ENCODE assay signal across 7 cellular contexts in genomic region chr17:29725408-29725807, GRCh38.
A peak's percentile ranks its signal among the peaks of the same experiment; 100 is the strongest.
DNase-seq lines count a peak whose midpoint lies in the region; ATAC-seq and TF ChIP-seq lines count a peak whose summit lies in the region.
"Not testable (repeated sequence)": the region's sequence is repeated elsewhere in the genome, so short reads cannot be mapped to it uniquely, and the experiment has no call there.

No MANE protein-coding gene starts in this region.

- H3K9me3 ChIP-seq in CD4-positive, alpha-beta memory T cell (ENCODE audit: control insufficient read depth in 1 of 2, low read length in 2 of 2); RWPE2 (ENCODE audit: severe bottlenecking): not testable (repeated sequence)

- ATAC-seq in RWPE2 (ENCODE audit: low read depth); effector memory CD8-positive, alpha-beta T cell (replicated peaks); naive thymus-derived CD8-positive, alpha-beta T cell; stimulated activated memory B cell treated with anti-CD40 and anti-IgM and Interleukin-4, amounts not matched to agents 10 μg/mL and 1 μg/mL and 100 μg/mL, for 72 hours: not testable (repeated sequence)

- not testable (repeated sequence) for DNase-seq in CD4-positive, alpha-beta memory T cell; RWPE2 (ENCODE audit: low spot score); activated CD4-positive, alpha-beta T cell treated with anti-CD3 and anti-CD28 coated beads, Interleukin-2, amount 10 ng/mL, durations not matched to agents 7 days and 5 days; effector memory CD8-positive, alpha-beta T cell; naive thymus-derived CD8-positive, alpha-beta T cell

- H3K4me1 Mint-ChIP-seq in CD4-positive, alpha-beta memory T cell = peaks cover 64 to 85% (median 77%) of the 10 kb centered on the region in 4 donors
- peaks cover 73% of the 10 kb centered on the region for H3K4me1 Mint-ChIP-seq in activated CD4-positive, alpha-beta T cell treated with anti-CD3 and anti-CD28 coated beads, Interleukin-2, amount 10 ng/mL, durations not matched to agents 7 days and 5 days
- H3K4me1 Mint-ChIP-seq in activated naive CD4-positive, alpha-beta T cell treated with anti-CD3 and anti-CD28 coated beads, Interleukin-2, amount 50 U/mL, for 24 hours = peaks cover 85% of the 10 kb centered on the region
- H3K4me1 Mint-ChIP-seq in effector memory CD8-positive, alpha-beta T cell (ENCODE audit: low read depth in 2 of 2) = peaks cover 67 to 83% of the 10 kb centered on the region in 2 donors
- H3K4me1 Mint-ChIP-seq in naive thymus-derived CD8-positive, alpha-beta T cell = peaks cover 53 to 92% (median 87%) of the 10 kb centered on the region in 4 donors
- peaks cover 86% of the 10 kb centered on the region for H3K4me1 Mint-ChIP-seq in stimulated activated memory B cell treated with anti-CD40 and anti-IgM and Interleukin-4, amounts not matched to agents 10 μg/mL and 1 μg/mL and 100 μg/mL, for 72 hours

- not testable (repeated sequence) for H3K4me3 ChIP-seq in CD4-positive, alpha-beta memory T cell (ENCODE audit: low read length in 2 of 2); RWPE2 (ENCODE audit: severe bottlenecking)

- CTCF ChIA-PET in CD4-positive, alpha-beta memory T cell (lab: Charles Lee; ENCODE audit: partially characterized antibody) = interaction anchor here (0.9 kb wide), 1 partner anchor 54 kb away, joined by 3 read pairs; no protein-coding TSS in a partner anchor
- CTCF ChIA-PET in activated CD4-positive, alpha-beta T cell treated with anti-CD3 and anti-CD28 coated beads, Interleukin-2, amount 10 ng/mL, durations not matched to agents 7 days and 5 days (lab: Charles Lee) = not testable (repeated sequence)

- not testable (repeated sequence) for H3K27ac ChIP-seq in CD4-positive, alpha-beta memory T cell (ENCODE audit: low read depth, low read length)
- H3K27ac ChIP-seq in RWPE2 (ENCODE audit: poor library complexity, severe bottlenecking) = peak overlapping the region; percentile 92

- intact Hi-C loops in CD4-positive, alpha-beta memory T cell (cut with micrococcal nuclease) = not testable (repeated sequence)

- H3K36me3 Mint-ChIP-seq in CD4-positive, alpha-beta memory T cell = peaks cover 10 to 21% of the 10 kb centered on the region in 2 donors
- peaks cover 42% of the 10 kb centered on the region for H3K36me3 Mint-ChIP-seq in activated CD4-positive, alpha-beta T cell treated with anti-CD3 and anti-CD28 coated beads, Interleukin-2, amount 10 ng/mL, durations not matched to agents 7 days and 5 days (ENCODE audit: low read depth)
- H3K36me3 Mint-ChIP-seq in activated naive CD4-positive, alpha-beta T cell treated with anti-CD3 and anti-CD28 coated beads, Interleukin-2, amount 50 U/mL, for 24 hours = peaks cover 16% of the 10 kb centered on the region
- not testable (repeated sequence) for H3K36me3 Mint-ChIP-seq in effector memory CD8-positive, alpha-beta T cell (ENCODE audit: insufficient read depth)
- H3K36me3 Mint-ChIP-seq in naive thymus-derived CD8-positive, alpha-beta T cell = peaks cover 0 to 18% (median 16%) of the 10 kb centered on the region in 3 donors
- peaks cover 39% of the 10 kb centered on the region for H3K36me3 Mint-ChIP-seq in stimulated activated memory B cell treated with anti-CD40 and anti-IgM and Interleukin-4, amounts not matched to agents 10 μg/mL and 1 μg/mL and 100 μg/mL, for 72 hours

- H3K9me3 Mint-ChIP-seq in CD4-positive, alpha-beta memory T cell; activated CD4-positive, alpha-beta T cell treated with anti-CD3 and anti-CD28 coated beads, Interleukin-2, amount 10 ng/mL, durations not matched to agents 7 days and 5 days; activated naive CD4-positive, alpha-beta T cell treated with anti-CD3 and anti-CD28 coated beads, Interleukin-2, amount 50 U/mL, for 24 hours; effector memory CD8-positive, alpha-beta T cell: not testable (repeated sequence)
- peaks cover 0 to 13% (median 0%) of the 10 kb centered on the region in 9 donors for H3K9me3 Mint-ChIP-seq in naive thymus-derived CD8-positive, alpha-beta T cell
- H3K9me3 Mint-ChIP-seq in stimulated activated memory B cell treated with anti-CD40 and anti-IgM and Interleukin-4, amounts not matched to agents 10 μg/mL and 1 μg/mL and 100 μg/mL, for 72 hours = peaks cover 10% of the 10 kb centered on the region

- POLR2A ChIA-PET in CD4-positive, alpha-beta memory T cell (lab: Charles Lee; ENCODE audit: partially characterized antibody) = interaction anchor here (4.0 kb wide), 1 partner anchor 35 kb away, joined by 55 read pairs; no protein-coding TSS in a partner anchor
- POLR2A ChIA-PET in activated CD4-positive, alpha-beta T cell treated with anti-CD3 and anti-CD28 coated beads, Interleukin-2, amount 10 ng/mL, durations not matched to agents 7 days and 5 days (lab: Charles Lee) = not testable (repeated sequence)
- POLR2A ChIA-PET in naive thymus-derived CD8-positive, alpha-beta T cell (lab: Charles Lee) = interaction anchor here (0.7 to 4.9 kb wide), 4 partner anchors 13 to 36 kb away, joined by 4 to 80 read pairs (median 48); no protein-coding TSS in a partner anchor

- H3K4me1 ChIP-seq in CD4-positive, alpha-beta memory T cell (ENCODE audit: insufficient read depth, low read length) = peaks cover 77% of the 10 kb centered on the region
- H3K4me1 ChIP-seq in RWPE2 (ENCODE audit: insufficient read depth, poor library complexity, severe bottlenecking) = peaks cover 18% of the 10 kb centered on the region

- peak overlapping the region in 5 of 8 donors; percentile 0 to 36 (median 27) for H3K4me3 Mint-ChIP-seq in CD4-positive, alpha-beta memory T cell
- H3K4me3 Mint-ChIP-seq in activated CD4-positive, alpha-beta T cell treated with anti-CD3 and anti-CD28 coated beads, Interleukin-2, amount 10 ng/mL, durations not matched to agents 7 days and 5 days; stimulated activated memory B cell treated with anti-CD40 and anti-IgM and Interleukin-4, amounts not matched to agents 10 μg/mL and 1 μg/mL and 100 μg/mL, for 72 hours: not testable (repeated sequence)
- peak overlapping the region; percentile 66 for H3K4me3 Mint-ChIP-seq in activated naive CD4-positive, alpha-beta T cell treated with anti-CD3 and anti-CD28 coated beads, Interleukin-2, amount 50 U/mL, for 24 hours
- peak overlapping the region; percentile 33 to 54 for H3K4me3 Mint-ChIP-seq in effector memory CD8-positive, alpha-beta T cell
- H3K4me3 Mint-ChIP-seq in naive thymus-derived CD8-positive, alpha-beta T cell = peak overlapping the region in 7 of 10 donors; percentile 25 to 74 (median 53)

- not testable (repeated sequence) for H3K27me3 ChIP-seq in CD4-positive, alpha-beta memory T cell (ENCODE audit: insufficient read depth, low read length); RWPE2 (ENCODE audit: insufficient read depth, poor library complexity, severe bottlenecking)

- TF ChIP-seq CTCF in RWPE2 (IDR thresholded peaks at IDR 0.05; ENCODE audit: poor library complexity, severe bottlenecking) = not testable (repeated sequence)

- H3K36me3 ChIP-seq in CD4-positive, alpha-beta memory T cell (ENCODE audit: insufficient read depth, low read length); RWPE2 (ENCODE audit: low read depth): not testable (repeated sequence)

- H3K27me3 Mint-ChIP-seq in CD4-positive, alpha-beta memory T cell; activated CD4-positive, alpha-beta T cell treated with anti-CD3 and anti-CD28 coated beads, Interleukin-2, amount 10 ng/mL, durations not matched to agents 7 days and 5 days; activated naive CD4-positive, alpha-beta T cell treated with anti-CD3 and anti-CD28 coated beads, Interleukin-2, amount 50 U/mL, for 24 hours; effector memory CD8-positive, alpha-beta T cell; naive thymus-derived CD8-positive, alpha-beta T cell; stimulated activated memory B cell treated with anti-CD40 and anti-IgM and Interleukin-4, amounts not matched to agents 10 μg/mL and 1 μg/mL and 100 μg/mL, for 72 hours: not testable (repeated sequence)

- peak overlapping the region; percentile 37 to 95 (median 78) for H3K27ac Mint-ChIP-seq in CD4-positive, alpha-beta memory T cell
- H3K27ac Mint-ChIP-seq in activated CD4-positive, alpha-beta T cell treated with anti-CD3 and anti-CD28 coated beads, Interleukin-2, amount 10 ng/mL, durations not matched to agents 7 days and 5 days = peak overlapping the region; percentile 32
- H3K27ac Mint-ChIP-seq in activated naive CD4-positive, alpha-beta T cell treated with anti-CD3 and anti-CD28 coated beads, Interleukin-2, amount 50 U/mL, for 24 hours = peak overlapping the region; percentile 93
- peak overlapping the region; percentile 74 to 84 for H3K27ac Mint-ChIP-seq in effector memory CD8-positive, alpha-beta T cell
- H3K27ac Mint-ChIP-seq in naive thymus-derived CD8-positive, alpha-beta T cell = peak overlapping the region; percentile 75 to 99 (median 94)
- peak overlapping the region; percentile 79 for H3K27ac Mint-ChIP-seq in stimulated activated memory B cell treated with anti-CD40 and anti-IgM and Interleukin-4, amounts not matched to agents 10 μg/mL and 1 μg/mL and 100 μg/mL, for 72 hours

Comparison
In these comparisons a context has a peak if more than half of its experiments do, and no peak if none do; other contexts are left out.
1. H3K27ac Mint-ChIP-seq: peak in every context shown above with its lines; median percentile 94 in naive thymus-derived CD8-positive, alpha-beta T cell; 93 in activated naive CD4-positive, alpha-beta T cell treated with anti-CD3 and anti-CD28 coated beads, Interleukin-2, amount 50 U/mL, for 24 hours; 79 in effector memory CD8-positive, alpha-beta T cell; 79 in stimulated activated memory B cell treated with anti-CD40 and anti-IgM and Interleukin-4, amounts not matched to agents 10 μg/mL and 1 μg/mL and 100 μg/mL, for 72 hours; 78 in CD4-positive, alpha-beta memory T cell; 32 in activated CD4-positive, alpha-beta T cell treated with anti-CD3 and anti-CD28 coated beads, Interleukin-2, amount 10 ng/mL, durations not matched to agents 7 days and 5 days.